Comparison of ENCODE assay signal across 3 cellular contexts in genomic region chr16:626787-627457, GRCh38.
A peak's percentile ranks its signal among the peaks of the same experiment; 100 is the strongest.
TF ChIP-seq lines count a peak whose summit lies in the region.

No MANE protein-coding gene starts in this region.

TF ChIP-seq in HEK293, 187 proteins besides CTCF, POLR2A, EP300 and RAD21 (continues in another document):
- TF ChIP-seq ZBTB7A (tag by site-specific recombination; IDR thresholded peaks at IDR 0.05; ENCODE audit: low read depth) (no peak), SCRT1 (tag by site-specific recombination; IDR thresholded peaks at IDR 0.05; ENCODE audit: borderline replicate concordance) (0 out of 2 replicates have a peak, but pooled peaks have one; percentile 47), ZNF639 (tag by site-specific recombination; IDR thresholded peaks at IDR 0.05) (peak; percentile 72), ZBTB48 (tag by site-specific recombination; IDR thresholded peaks at IDR 0.05) (peak; percentile 42; the same call in 1 of the 2 replicates), REPIN1 (tag by site-specific recombination; IDR thresholded peaks at IDR 0.05; ENCODE audit: low read depth) (no peak), ZBTB20 (tag by site-specific recombination; IDR thresholded peaks at IDR 0.05) (no peak), ZFP69B (tag by site-specific recombination; IDR thresholded peaks at IDR 0.05) (peak; percentile 43; the same call in 1 of the 2 replicates), SP3 (tag by site-specific recombination; IDR thresholded peaks at IDR 0.05) (no peak), ZNF184 (tag by site-specific recombination; IDR thresholded peaks at IDR 0.05) (0 out of 2 replicates have a peak, but pooled peaks have one; percentile 53), KLF9 (tag by site-specific recombination; IDR thresholded peaks at IDR 0.05; ENCODE audit: low read depth) (no peak), ZNF302 (tag by site-specific recombination; IDR thresholded peaks at IDR 0.05; ENCODE audit: low read depth) (no peak), ZSCAN4 (tag by site-specific recombination; IDR thresholded peaks at IDR 0.05) (no peak), HOXC10 (CRISPR knock-in tag; IDR thresholded peaks at IDR 0.05) (no peak), PRDM10 (tag by site-specific recombination; IDR thresholded peaks at IDR 0.05) (no peak), ZSCAN30 (tag by site-specific recombination; IDR thresholded peaks at IDR 0.05) (no peak)

TF ChIP-seq in GM12878, 131 proteins besides CTCF, POLR2A, EP300 and RAD21:
- peak; percentile 76 for TF ChIP-seq BCL3 (IDR thresholded peaks at IDR 0.05; ENCODE audit: borderline replicate concordance, insufficient read depth, low read depth, low read length, poor library complexity, severe bottlenecking)
- peak; percentile 32 for TF ChIP-seq PBX3 (IDR thresholded peaks at IDR 0.05; ENCODE audit: insufficient replicate concordance, low read depth, low read length)
- no peak for TF ChIP-seq ZNF384 (IDR thresholded peaks at IDR 0.05; ENCODE audit: borderline replicate concordance, low read depth, low read length)

TF ChIP-seq in GM12891, 5 proteins besides CTCF, POLR2A, EP300 and RAD21:
- TF ChIP-seq PAX5 (IDR thresholded peaks at IDR 0.05; ENCODE audit: insufficient read depth, low read length, severe bottlenecking) (no peak), SPI1 (IDR thresholded peaks at IDR 0.05; ENCODE audit: low read depth, low read length) (no peak), POU2F2 (IDR thresholded peaks at IDR 0.05; ENCODE audit: low read depth, low read length) (no peak), TAF1 (IDR thresholded peaks at IDR 0.05; ENCODE audit: low read depth, low read length) (no peak), POLR2AphosphoS5 (IDR thresholded peaks at IDR 0.05; ENCODE audit: low read depth, low read length) (no peak)
